27 cellular contexts compared by ENCODE assay signal in the genomic region with DNA sequence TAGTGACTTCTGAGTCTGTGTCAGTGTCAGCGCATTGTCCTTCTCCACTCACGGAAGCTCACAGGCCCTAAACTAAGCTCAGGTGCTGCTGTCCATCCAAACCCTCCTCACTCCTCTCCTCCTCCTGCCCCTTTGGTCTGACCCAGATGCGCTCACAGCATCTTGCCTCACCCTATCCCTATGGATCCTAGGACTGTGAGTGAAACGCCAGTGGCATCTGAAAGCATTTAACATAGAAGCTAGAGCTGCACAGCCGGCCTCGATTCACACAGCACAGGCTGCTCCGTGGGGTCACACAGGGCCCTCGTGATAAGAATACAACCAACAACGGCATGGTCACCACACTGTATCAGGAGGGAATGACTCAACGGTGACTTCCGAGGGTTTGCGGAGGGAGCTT.
"Had no signal": no experiment of that assay in that cellular context is flagged by ENCODE, and none has a peak within 500 bp of the region (broad histone marks: within the 10 kb centered on the region; RNA-seq: fewer than 3 reads in every experiment).

No MANE protein-coding gene starts in this region.

- DNase-seq: activated CD4-positive, alpha-beta memory T cell treated with anti-CD3 and anti-CD28 coated beads, Interleukin-2, amount 10 ng/mL, durations not matched to agents 7 days and 5 days; activated CD4-positive, alpha-beta T cell treated with anti-CD3 and anti-CD28 coated beads for 1 hour; activated CD4-positive, alpha-beta T cell treated with anti-CD3 and anti-CD28 coated beads for 36 hours; activated CD4-positive, alpha-beta T cell treated with anti-CD3 and anti-CD28 coated beads for 48 hours; activated CD4-positive, alpha-beta T cell treated with anti-CD3 and anti-CD28 coated beads, Interleukin-2, amount 10 ng/mL, durations not matched to agents 7 days and 5 days; activated CD4-positive, alpha-beta T cell treated with anti-CD3 and anti-CD28 coated beads, Interleukin-2, amount 50 U/mL, for 48 hours; activated CD4-positive, CD25-positive, alpha-beta regulatory T cell; activated CD8-positive, alpha-beta memory T cell treated with anti-CD3 and anti-CD28 coated beads for 24 hours; activated CD8-positive, alpha-beta memory T cell treated with anti-CD3 and anti-CD28 coated beads, Interleukin-2, amount 10 ng/mL, durations not matched to agents 7 days and 5 days; activated CD8-positive, alpha-beta memory T cell treated with anti-CD3 and anti-CD28 coated beads, Interleukin-2, amount 50 U/mL, for 48 hours; activated CD8-positive, alpha-beta T cell treated with anti-CD3 and anti-CD28 coated beads, Interleukin-2, amount 10 ng/mL, durations not matched to agents 7 days and 5 days; activated effector memory CD4-positive, alpha-beta T cell treated with Interleukin-2 at 50 U/mL for 16 hours; activated gamma-delta T cell; activated naive CD4-positive, alpha-beta T cell treated with anti-CD3 and anti-CD28 coated beads, Interleukin-2, amount 10 ng/mL, durations not matched to agents 7 days and 5 days; activated naive CD4-positive, alpha-beta T cell treated with Interleukin-2 at 50 U/mL for 16 hours; activated naive CD8-positive, alpha-beta T cell treated with anti-CD3 and anti-CD28 coated beads for 36 hours; activated T-cell treated with anti-CD3 and anti-CD28 coated beads, Interleukin-2, amount 50 U/mL, for 24 hours; activated T-cell treated with anti-CD3 and anti-CD28 coated beads, Interleukin-2, amount 50 U/mL, for 48 hours; adrenal gland; amniotic stem cell; body of pancreas; brain microvascular endothelial cell; central memory CD4-positive, alpha-beta T cell; T-cell; T-helper 17 cell had no signal

- H3K27ac ChIP-seq: adrenal gland, body of pancreas, brain microvascular endothelial cell, breast epithelium, VCaP had no signal

- H3K4me1 ChIP-seq: adrenal gland, body of pancreas, breast epithelium had no signal

- H3K4me3 ChIP-seq: adrenal gland, body of pancreas, breast epithelium had no signal

- H3K9me3 ChIP-seq: adrenal gland, body of pancreas, breast epithelium had no signal

- H3K36me3 ChIP-seq: adrenal gland, brain microvascular endothelial cell, breast epithelium had no signal

- H3K27me3 ChIP-seq: adrenal gland, body of pancreas, brain microvascular endothelial cell had no signal
